ENCODE assay signal across 9 cellular contexts in the genomic region with DNA sequence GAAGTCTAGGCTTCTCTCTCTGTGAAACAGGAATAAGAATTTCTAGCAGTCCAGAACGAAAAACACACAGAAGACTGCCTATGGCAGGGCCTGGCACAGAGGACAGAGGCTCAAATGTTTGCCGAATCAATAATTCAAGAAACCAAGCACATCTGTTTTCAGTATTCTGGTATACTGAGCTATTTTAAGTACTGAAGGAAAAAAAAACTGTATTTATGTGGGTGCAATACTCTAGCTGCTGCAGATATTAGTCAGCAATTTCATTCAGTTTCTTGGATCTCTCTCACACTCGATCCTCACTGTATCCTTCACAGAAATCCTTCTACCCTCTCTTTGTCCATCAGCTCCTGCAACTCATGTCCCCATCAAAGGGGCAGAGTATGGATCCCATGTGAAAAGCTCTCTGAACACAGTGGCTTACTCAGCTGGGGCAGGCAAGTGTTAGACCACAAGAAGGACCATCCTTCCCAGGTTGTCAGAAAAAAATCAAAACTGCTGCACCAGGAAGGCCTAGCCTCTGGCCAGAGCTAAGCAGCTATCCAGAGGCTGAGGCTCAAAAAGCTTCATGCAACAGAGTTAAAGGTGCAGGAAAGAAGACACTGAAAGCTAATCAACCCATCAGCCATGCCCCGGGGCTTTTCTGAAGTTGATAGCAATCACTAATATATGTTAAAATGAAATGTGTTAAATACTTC. TPM values are rescaled to one million over a fixed set of nuclear protein-coding genes. Genes with fewer than 3 reads are reported as not detected.
DNase-seq lines count a peak whose midpoint lies in the region; ATAC-seq and TF ChIP-seq lines count a peak whose summit lies in the region.
"Had no signal": no experiment of that assay in that cellular context is flagged by ENCODE, and none has a peak within 500 bp of the region (broad histone marks: within the 10 kb centered on the region; RNA-seq: fewer than 3 reads in every experiment).

No MANE protein-coding gene starts in this region.

- H3K9me3 ChIP-seq in ascending aorta: no peaks in the 10 kb centered on the region
- no peaks in the 10 kb centered on the region for H3K9me3 ChIP-seq in iPS-20b (ENCODE audit: insufficient read depth, low read depth, low read length)

- peak overlapping the region; percentile 48 for H3K27ac ChIP-seq in GM23338 (ENCODE audit: low read depth)
- peak overlapping the region; percentile 61 to 73 for H3K27ac ChIP-seq in ascending aorta
- H3K27ac ChIP-seq in iPS-20b (ENCODE audit: low read length): peak overlapping the region; percentile 46
- H3K27ac ChIP-seq in temporal lobe (ENCODE audit: low read depth, low read length): peak overlapping the region; percentile 58

- H2AFZ ChIP-seq in GM23338: no peak overlapping the region

- ATAC-seq in GM23338 (peak; percentile 49), HG03521 (IDR thresholded peaks at IDR 0.05; ENCODE audit: unreplicated experiment) (no peak), HG03469 (IDR thresholded peaks at IDR 0.05; ENCODE audit: unreplicated experiment) (no peak)
- ATAC-seq: stimulated activated naive CD8-positive, alpha-beta T cell treated with anti-CD3 and anti-CD28 coated beads, Interleukin-15, amount 100 ng/mL, for 72 hours had no signal

- peak overlapping the region; percentile 14; the same call in 1 of the 2 replicates for H3K4me2 ChIP-seq in GM23338

- peak overlapping the region; percentile 85 for H3K27ac Mint-ChIP-seq in GM23338

- no peaks in the 10 kb centered on the region for H3K27me3 ChIP-seq in GM23338 (ENCODE audit: insufficient read depth)
- no peaks in the 10 kb centered on the region for H3K27me3 ChIP-seq in ascending aorta
- H3K27me3 ChIP-seq in iPS-20b (ENCODE audit: insufficient read depth, low read length): no peaks in the 10 kb centered on the region

- peaks cover 25% of the 10 kb centered on the region for H3K4me1 Mint-ChIP-seq in GM23338

- intact Hi-C loops in ascending aorta (cut with DNase I): no loop called here

- H3K36me3 ChIP-seq in GM23338 (ENCODE audit: insufficient read depth): no peaks in the 10 kb centered on the region; the same call in 1 of the 2 replicates
- H3K36me3 ChIP-seq in ascending aorta: no peaks in the 10 kb centered on the region
- peaks cover 62% of the 10 kb centered on the region for H3K36me3 ChIP-seq in iPS-20b (ENCODE audit: insufficient read depth, low read depth, low read length)

- no peaks in the 10 kb centered on the region for H3K9me3 Mint-ChIP-seq in GM23338
- H3K9me3 Mint-ChIP-seq: stimulated activated naive CD8-positive, alpha-beta T cell treated with anti-CD3 and anti-CD28 coated beads, Interleukin-15, amount 100 ng/mL, for 72 hours had no signal

- no peak overlapping the region for H3K4me3 Mint-ChIP-seq in GM23338
- H3K4me3 Mint-ChIP-seq: stimulated activated naive CD8-positive, alpha-beta T cell treated with anti-CD3 and anti-CD28 coated beads, Interleukin-15, amount 100 ng/mL, for 72 hours had no signal

- no peaks in the 10 kb centered on the region for H3F3A ChIP-seq in GM23338 (replicated peaks; ENCODE audit: low read depth)

- H3K36me3 Mint-ChIP-seq in GM23338 (ENCODE audit: low read depth): peaks cover 34% of the 10 kb centered on the region

- H3K4me3 ChIP-seq in GM23338 (no peak overlapping the region), ascending aorta (peak overlapping the region in 1 of 2 donors; percentile 5), iPS-20b (ENCODE audit: low read length) (no peak overlapping the region)

- H3K4me1 ChIP-seq in GM23338 (ENCODE audit: insufficient read depth): peaks cover 16% of the 10 kb centered on the region
- peaks cover 7 to 10% of the 10 kb centered on the region in 2 donors for H3K4me1 ChIP-seq in ascending aorta
- peaks cover 13% of the 10 kb centered on the region; the same call in 1 of the 2 replicates for H3K4me1 ChIP-seq in iPS-20b (ENCODE audit: insufficient read depth, low read length)

- no peaks in the 10 kb centered on the region for H4K20me1 ChIP-seq in GM23338 (replicated peaks; ENCODE audit: insufficient read depth)

- DNase-seq in GM23338 (ENCODE audit: low spot score) (no peak), ascending aorta (ENCODE audit: low spot score in 2 of 2) (no peak), cerebellar cortex (ENCODE audit: low spot score) (no peak)
- DNase-seq: NK-92 treated with Interleukin-12 subunit alpha and Interleukin-12 subunit beta, amount 100 ng/mL, for 24 hours; stimulated activated naive CD8-positive, alpha-beta T cell treated with anti-CD3 and anti-CD28 coated beads, Interleukin-15, amount 100 ng/mL, for 72 hours had no signal

- H3K27me3 Mint-ChIP-seq in GM23338 (ENCODE audit: insufficient read depth, low read depth, poor library complexity): peaks cover 3% of the 10 kb centered on the region
- H3K27me3 Mint-ChIP-seq: stimulated activated naive CD8-positive, alpha-beta T cell treated with anti-CD3 and anti-CD28 coated beads, Interleukin-15, amount 100 ng/mL, for 72 hours had no signal

- TF ChIP-seq CTCF in GM23338 (conservative IDR thresholded peaks at IDR 0.05; ENCODE audit: low read depth in 2 of 2) (no peak), ascending aorta (IDR thresholded peaks at IDR 0.05) (no peak)

- H3K9me2 ChIP-seq in GM23338 (ENCODE audit: insufficient read depth): no peaks in the 10 kb centered on the region

- peaks cover 99% of the 10 kb centered on the region for H3K79me2 ChIP-seq in GM23338 (replicated peaks; ENCODE audit: insufficient read depth)

- no peak overlapping the region for H3K9ac ChIP-seq in iPS-20b (ENCODE audit: low read depth, low read length)

TF ChIP-seq in GM23338, 12 proteins besides CTCF, POLR2A, EP300 and RAD21 (continues in another document):
- no peak for TF ChIP-seq NANOG (IDR thresholded peaks at IDR 0.05; ENCODE audit: borderline replicate concordance)
- no peak for TF ChIP-seq STAT1 (IDR thresholded peaks at IDR 0.05; ENCODE audit: unreplicated experiment)
- TF ChIP-seq JUNB (IDR thresholded peaks at IDR 0.05; ENCODE audit: unreplicated experiment): no peak
- TF ChIP-seq, protein P1, sequence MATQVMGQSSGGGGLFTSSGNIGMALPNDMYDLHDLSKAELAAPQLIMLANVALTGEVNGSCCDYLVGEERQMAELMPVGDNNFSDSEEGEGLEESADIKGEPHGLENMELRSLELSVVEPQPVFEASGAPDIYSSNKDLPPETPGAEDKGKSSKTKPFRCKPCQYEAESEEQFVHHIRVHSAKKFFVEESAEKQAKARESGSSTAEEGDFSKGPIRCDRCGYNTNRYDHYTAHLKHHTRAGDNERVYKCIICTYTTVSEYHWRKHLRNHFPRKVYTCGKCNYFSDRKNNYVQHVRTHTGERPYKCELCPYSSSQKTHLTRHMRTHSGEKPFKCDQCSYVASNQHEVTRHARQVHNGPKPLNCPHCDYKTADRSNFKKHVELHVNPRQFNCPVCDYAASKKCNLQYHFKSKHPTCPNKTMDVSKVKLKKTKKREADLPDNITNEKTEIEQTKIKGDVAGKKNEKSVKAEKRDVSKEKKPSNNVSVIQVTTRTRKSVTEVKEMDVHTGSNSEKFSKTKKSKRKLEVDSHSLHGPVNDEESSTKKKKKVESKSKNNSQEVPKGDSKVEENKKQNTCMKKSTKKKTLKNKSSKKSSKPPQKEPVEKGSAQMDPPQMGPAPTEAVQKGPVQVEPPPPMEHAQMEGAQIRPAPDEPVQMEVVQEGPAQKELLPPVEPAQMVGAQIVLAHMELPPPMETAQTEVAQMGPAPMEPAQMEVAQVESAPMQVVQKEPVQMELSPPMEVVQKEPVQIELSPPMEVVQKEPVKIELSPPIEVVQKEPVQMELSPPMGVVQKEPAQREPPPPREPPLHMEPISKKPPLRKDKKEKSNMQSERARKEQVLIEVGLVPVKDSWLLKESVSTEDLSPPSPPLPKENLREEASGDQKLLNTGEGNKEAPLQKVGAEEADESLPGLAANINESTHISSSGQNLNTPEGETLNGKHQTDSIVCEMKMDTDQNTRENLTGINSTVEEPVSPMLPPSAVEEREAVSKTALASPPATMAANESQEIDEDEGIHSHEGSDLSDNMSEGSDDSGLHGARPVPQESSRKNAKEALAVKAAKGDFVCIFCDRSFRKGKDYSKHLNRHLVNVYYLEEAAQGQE (IDR thresholded peaks at IDR 0.05; ENCODE audit: unreplicated experiment): no peak
- TF ChIP-seq CREB1 (CRISPR knock-in tag; IDR thresholded peaks at IDR 0.05; ENCODE audit: low read depth): no peak
- no peak for TF ChIP-seq ZNF331 (CRISPR knock-in tag; IDR thresholded peaks at IDR 0.05; ENCODE audit: low read depth)
- TF ChIP-seq EZH2phosphoT487 (IDR thresholded peaks at IDR 0.05; ENCODE audit: unreplicated experiment): no peak

RNA-seq across cellular contexts. Expression of gene USO1, which starts 9.1 kb away (rescaled TPM):
- 241 and 277 TPM in 2 replicates for total RNA-seq in GM23338 (2014; rRNA removed; shearing (Covaris generic))
- polyA plus RNA-seq in GM23338 (2016; fragmentation: Nextera tagmentation; extraction: Ambion mirVana): 98.5 and 113 TPM in 2 replicates
- 25.5 TPM for total RNA-seq in ascending aorta
- 36.4 TPM for total RNA-seq in temporal lobe

RNA-seq across cellular contexts. Expression of gene G3BP2, which starts 42.0 kb away (rescaled TPM):
- total RNA-seq in GM23338 (2014; rRNA removed; shearing (Covaris generic)): 411 and 435 TPM in 2 replicates
- polyA plus RNA-seq in GM23338 (2016; fragmentation: Nextera tagmentation; extraction: Ambion mirVana): 94.5 and 103 TPM in 2 replicates
- total RNA-seq in ascending aorta (88.9 TPM), temporal lobe (277 TPM)
